Comparison of ENCODE assay signal across 1 cellular context in genomic region chr2:231926180-231926741, GRCh38.
A peak's percentile ranks its signal among the peaks of the same experiment; 100 is the strongest.
TF ChIP-seq lines count a peak whose summit lies in the region.

TSS of gene NPPC (minus strand) at chr2:231926396. CDS start at chr2:231926249, 147 bp downstream.

TF ChIP-seq in HepG2, 621 proteins besides CTCF, POLR2A, EP300 and RAD21 (continued from another document and continues in another):
- TF ChIP-seq MLXIP (CRISPR knock-in tag; IDR thresholded peaks at IDR 0.05; ENCODE audit: borderline replicate concordance) (no peak), ZNF121 (CRISPR knock-in tag; IDR thresholded peaks at IDR 0.05) (no peak), GTF3A (CRISPR knock-in tag; conservative IDR thresholded peaks at IDR 0.05) (no peak), ELF4 (CRISPR knock-in tag; IDR thresholded peaks at IDR 0.05; ENCODE audit: borderline replicate concordance) (no peak), GFI1 (CRISPR knock-in tag; IDR thresholded peaks at IDR 0.05; ENCODE audit: borderline replicate concordance) (no peak), MAF1 (CRISPR knock-in tag; IDR thresholded peaks at IDR 0.05; ENCODE audit: borderline replicate concordance) (no peak), ATF5 (CRISPR knock-in tag; IDR thresholded peaks at IDR 0.05; ENCODE audit: low read depth) (no peak), KDM5A (IDR thresholded peaks at IDR 0.05; ENCODE audit: borderline replicate concordance, low read length) (no peak), ZNF20 (CRISPR knock-in tag; IDR thresholded peaks at IDR 0.05) (no peak), ZNF446 (CRISPR knock-in tag; IDR thresholded peaks at IDR 0.05) (no peak), FOSL2 (CRISPR knock-in tag; IDR thresholded peaks at IDR 0.05) (peak; percentile 20; the same call in 1 of the 2 replicates), ZNF616 (CRISPR knock-in tag; IDR thresholded peaks at IDR 0.05; ENCODE audit: low read depth) (no peak), ZNF678 (CRISPR knock-in tag; IDR thresholded peaks at IDR 0.05) (no peak), PAWR (CRISPR knock-in tag; IDR thresholded peaks at IDR 0.05; ENCODE audit: borderline replicate concordance) (0 out of 2 replicates have a peak, but pooled peaks have one; percentile 7), NR1H2 (CRISPR knock-in tag; IDR thresholded peaks at IDR 0.05; ENCODE audit: borderline replicate concordance, low read depth) (no peak), ATF2 (CRISPR knock-in tag; IDR thresholded peaks at IDR 0.05) (peak; percentile 92), RNF219 (CRISPR knock-in tag; IDR thresholded peaks at IDR 0.05) (no peak), THAP7 (CRISPR knock-in tag; IDR thresholded peaks at IDR 0.05) (no peak), MYPOP (CRISPR knock-in tag; IDR thresholded peaks at IDR 0.05) (no peak), DMTF1 (CRISPR knock-in tag; IDR thresholded peaks at IDR 0.05) (no peak), ZNF790 (CRISPR knock-in tag; IDR thresholded peaks at IDR 0.05; ENCODE audit: borderline replicate concordance) (0 out of 2 replicates have a peak, but pooled peaks have one; percentile 12), HMGXB4 (CRISPR knock-in tag; IDR thresholded peaks at IDR 0.05; ENCODE audit: borderline replicate concordance in 1 of 2, low read depth in 1 of 2) (peak in 1 of 2 experiments; percentile 36; a peak in 2 of 4 replicates), FOXC1 (CRISPR knock-in tag; IDR thresholded peaks at IDR 0.05; ENCODE audit: borderline replicate concordance) (peak; percentile 87), ZNF615 (CRISPR knock-in tag; IDR thresholded peaks at IDR 0.05; ENCODE audit: borderline replicate concordance) (no peak), ZNF382 (CRISPR knock-in tag; IDR thresholded peaks at IDR 0.05; ENCODE audit: borderline replicate concordance) (no peak), ZNF546 (CRISPR knock-in tag; conservative IDR thresholded peaks at IDR 0.05) (no peak), ZNF567 (CRISPR knock-in tag; IDR thresholded peaks at IDR 0.05; ENCODE audit: borderline replicate concordance) (no peak), ELF3 (CRISPR knock-in tag; IDR thresholded peaks at IDR 0.05) (no peak), ZNF430 (CRISPR knock-in tag; IDR thresholded peaks at IDR 0.05) (no peak), MIER3 (CRISPR knock-in tag; IDR thresholded peaks at IDR 0.05; ENCODE audit: borderline replicate concordance) (no peak), HOXA3 (CRISPR knock-in tag; IDR thresholded peaks at IDR 0.05) (peak; percentile 32; the same call in 1 of the 2 replicates), JUN (CRISPR knock-in tag; IDR thresholded peaks at IDR 0.05) (no peak), EZH2 (conservative IDR thresholded peaks at IDR 0.05; ENCODE audit: low read depth, low read length) (no peak), ZNF552 (CRISPR knock-in tag; IDR thresholded peaks at IDR 0.05; ENCODE audit: borderline replicate concordance) (peak; percentile 67; the same call in 1 of the 2 replicates), ZFP36L2 (CRISPR knock-in tag; IDR thresholded peaks at IDR 0.05) (no peak), NR2F2 (IDR thresholded peaks at IDR 0.05; ENCODE audit: borderline replicate concordance, low read depth) (no peak), ZNF501 (CRISPR knock-in tag; IDR thresholded peaks at IDR 0.05) (peak; percentile 67; the same call in 1 of the 2 replicates), ZFYVE20 (CRISPR knock-in tag; IDR thresholded peaks at IDR 0.05; ENCODE audit: borderline replicate concordance, low read depth) (no peak), NFYC (CRISPR knock-in tag; IDR thresholded peaks at IDR 0.05) (peak; percentile 44; the same call in 1 of the 2 replicates), ZNF792 (CRISPR knock-in tag; IDR thresholded peaks at IDR 0.05) (no peak), CREBL2 (CRISPR knock-in tag; IDR thresholded peaks at IDR 0.05; ENCODE audit: borderline replicate concordance) (no peak), E2F1 (CRISPR knock-in tag; IDR thresholded peaks at IDR 0.05) (no peak), ZNF720 (CRISPR knock-in tag; IDR thresholded peaks at IDR 0.05) (no peak), MTA1 (CRISPR knock-in tag; IDR thresholded peaks at IDR 0.05; ENCODE audit: borderline replicate concordance) (peak; percentile 23; the same call in 1 of the 2 replicates), THYN1 (CRISPR knock-in tag; IDR thresholded peaks at IDR 0.05; ENCODE audit: borderline replicate concordance, low read depth) (no peak), EED (CRISPR knock-in tag; IDR thresholded peaks at IDR 0.05) (no peak), ZNF558 (CRISPR knock-in tag; IDR thresholded peaks at IDR 0.05; ENCODE audit: borderline replicate concordance) (no peak), ZNF18 (CRISPR knock-in tag; IDR thresholded peaks at IDR 0.05; ENCODE audit: insufficient replicate concordance) (no peak)
